Comparison of ENCODE assay signal across 17 cellular contexts in genomic region chr10:37684765-37685164, GRCh38.
DNase-seq lines count a peak whose midpoint lies in the region; ATAC-seq and TF ChIP-seq lines count a peak whose summit lies in the region.
"Had no signal": no experiment of that assay in that cellular context is flagged by ENCODE, and none has a peak within 500 bp of the region (broad histone marks: within the 10 kb centered on the region; RNA-seq: fewer than 3 reads in every experiment).

No MANE protein-coding gene starts in this region.

- TF ChIP-seq EP300 in esophagus muscularis mucosa (IDR thresholded peaks at IDR 0.05), result no peak

- H3K36me3 ChIP-seq in esophagus muscularis mucosa (no peaks in the 10 kb centered on the region), spleen (no peaks in the 10 kb centered on the region), aorta (ENCODE audit: control insufficient read depth in 1 of 2, insufficient read depth in 2 of 2, low read length in 1 of 2) (no peaks in the 10 kb centered on the region)
- H3K36me3 ChIP-seq: BLaER1 treated with 17β-estradiol and CSF1 and Interleukin-3, amounts not matched to agents 10 nM and 100 nM had no signal

- H3K27me3 ChIP-seq in esophagus muscularis mucosa (no peaks in the 10 kb centered on the region), spleen (replicated peaks in 1 of 7) (no peaks in the 10 kb centered on the region), aorta (ENCODE audit: control insufficient read depth in 1 of 2, insufficient read depth in 2 of 2, low read length in 1 of 2) (no peaks in the 10 kb centered on the region)
- H3K27me3 ChIP-seq: BLaER1 treated with 17β-estradiol and CSF1 and Interleukin-3, amounts not matched to agents 10 nM and 100 nM had no signal

- H3K4me3 ChIP-seq in esophagus muscularis mucosa (no peak overlapping the region), spleen (no peak overlapping the region), aorta (ENCODE audit: low read length in 2 of 2) (no peak overlapping the region)
- H3K4me3 ChIP-seq: A549; BLaER1 treated with 17β-estradiol and CSF1 and Interleukin-3, amounts not matched to agents 10 nM and 100 nM had no signal

- H3K9me3 ChIP-seq in esophagus muscularis mucosa, result peaks cover 0 to 14% (median 7%) of the 10 kb centered on the region in 4 donors
- peaks cover 0 to 98% (median 64%) of the 10 kb centered on the region in 8 donors for H3K9me3 ChIP-seq in spleen
- no peaks in the 10 kb centered on the region for H3K9me3 ChIP-seq in aorta (ENCODE audit: control insufficient read depth, low read length)
- H3K9me3 ChIP-seq: A549 had no signal

- peak; percentile 5 for DNase-seq in DMS53 (lab: John Stamatoyannopoulos, UW)
- DNase-seq in DMS53 treated with DMSO at 0.1 percent for 48 hours (lab: John Stamatoyannopoulos, UW; ENCODE audit: unreplicated experiment), result no peak
- DNase-seq in esophagus muscularis mucosa (ENCODE audit: extremely low spot score), result peak; percentile 91
- peak; percentile 66 for DNase-seq in spleen
- no peak for DNase-seq in aorta
- no peak for DNase-seq in NCI-H82 treated with DMSO at 0.1 percent for 48 hours (lab: John Stamatoyannopoulos, UW; ENCODE audit: unreplicated experiment)
- DNase-seq: AML-193; Calu3; CD4-positive, alpha-beta T cell; CD8-positive, alpha-beta T cell; DMS79 treated with DMSO at 0.1 percent for 48 hours; GF-D8 had no signal

- no peak for ATAC-seq in aorta (ENCODE audit: low FRiP score)
- ATAC-seq: A549; CD8-positive, alpha-beta T cell had no signal

- no peak for TF ChIP-seq CTCF in esophagus muscularis mucosa (IDR thresholded peaks at IDR 0.05)
- TF ChIP-seq CTCF in spleen (IDR thresholded peaks at IDR 0.05 in 8 of 11, conservative IDR thresholded peaks at IDR 0.05 in 3 of 11), result no peak

- H3K27ac ChIP-seq in esophagus muscularis mucosa (replicated peaks in 1 of 4), result no peak overlapping the region
- no peak overlapping the region for H3K27ac ChIP-seq in spleen
- H3K27ac ChIP-seq in aorta (ENCODE audit: low read depth in 1 of 2, low read length in 2 of 2), result no peak overlapping the region
- H3K27ac ChIP-seq: 22Rv1; A549; BLaER1 treated with 17β-estradiol and CSF1 and Interleukin-3, amounts not matched to agents 10 nM and 100 nM; C4-2B had no signal

- whole genome bisulfite sequencing in esophagus muscularis mucosa, result 76% methylated on average over 8 of the region's 8 CpGs
- 67 to 86% (median 80%) methylated on average over 8 of the region's 8 CpGs for WGBS in spleen, 5 donors
- 68 to 76% methylated on average over 8 of the region's 8 CpGs for WGBS in aorta, 2 donors

- H3K4me1 ChIP-seq in esophagus muscularis mucosa (no peaks in the 10 kb centered on the region), spleen (no peaks in the 10 kb centered on the region), aorta (ENCODE audit: control insufficient read depth in 1 of 2, insufficient read depth in 2 of 2, low read length in 2 of 2) (no peaks in the 10 kb centered on the region)
- H3K4me1 ChIP-seq: A549; BLaER1 treated with 17β-estradiol and CSF1 and Interleukin-3, amounts not matched to agents 10 nM and 100 nM; Caco-2 had no signal

- TF ChIP-seq POLR2A in esophagus muscularis mucosa (IDR thresholded peaks at IDR 0.05; ENCODE audit: low read depth) (no peak), spleen (IDR thresholded peaks at IDR 0.05) (no peak)

- intact Hi-C loops in esophagus muscularis mucosa (cut with DNase I), result no loop called here
- intact Hi-C loops in spleen (cut with DNase I; ENCODE audit: low total_unique reads), result no loop called here
- intact Hi-C loops in aorta (cut with DNase I), result no loop called here

Comparison
In these comparisons a context has a peak if more than half of its experiments do, and no peak if none do; other contexts are left out.
1. DNase-seq: peak in DMS53 (single experiment), esophagus muscularis mucosa (single experiment) and spleen (single experiment); none in DMS53 treated with DMSO at 0.1 percent for 48 hours (single experiment), aorta (0 of 2) and NCI-H82 treated with DMSO at 0.1 percent for 48 hours (single experiment).